Comparison of ENCODE assay signal across 14 cellular contexts in genomic region chr11:17572791-17573460, GRCh38. TPM values are rescaled to one million over a fixed set of nuclear protein-coding genes. Genes with fewer than 3 reads are reported as not detected.
"Had no signal": no experiment of that assay in that cellular context is flagged by ENCODE, and none has a peak within 500 bp of the region (broad histone marks: within the 10 kb centered on the region; RNA-seq: fewer than 3 reads in every experiment).

No MANE protein-coding gene starts in this region.

- H3K4me3 Mint-ChIP-seq: activated B cell treated with CpG ODN at 0.5 μM for 24 hours; activated CD4-positive, alpha-beta T cell treated with anti-CD3 and anti-CD28 coated beads, Interleukin-2, amount 10 ng/mL, durations not matched to agents 7 days and 5 days; activated T-cell treated with anti-CD3 and anti-CD28 coated beads, Interleukin-2, amount 50 U/mL, for 24 hours; immature natural killer cell; neural crest cell; T-helper 17 cell had no signal

- ATAC-seq: activated naive CD4-positive, alpha-beta T cell treated with anti-CD3 and anti-CD28 coated beads, Interleukin-2, amount 50 U/mL, for 72 hours; T-helper 17 cell had no signal

- H3K27ac ChIP-seq: brain microvascular endothelial cell, skin epidermis, tibial artery had no signal

- H3K4me3 ChIP-seq: skin epidermis, tibial artery had no signal

- H3K27me3 ChIP-seq: brain microvascular endothelial cell had no signal

- H3K9me3 ChIP-seq: tibial artery had no signal

- H3K4me1 Mint-ChIP-seq: neural crest cell had no signal

- H3K36me3 ChIP-seq: brain microvascular endothelial cell, tibial artery had no signal

- H3K9me3 Mint-ChIP-seq: activated B cell treated with CpG ODN at 0.5 μM for 24 hours; activated CD4-positive, alpha-beta T cell treated with anti-CD3 and anti-CD28 coated beads, Interleukin-2, amount 10 ng/mL, durations not matched to agents 7 days and 5 days; activated naive CD4-positive, alpha-beta T cell treated with anti-CD3 and anti-CD28 coated beads, Interleukin-2, amount 50 U/mL, for 72 hours; activated T-cell treated with anti-CD3 and anti-CD28 coated beads, Interleukin-2, amount 50 U/mL, for 24 hours; immature natural killer cell; neural crest cell had no signal

- DNase-seq: activated CD4-positive, alpha-beta T cell treated with anti-CD3 and anti-CD28 coated beads, Interleukin-2, amount 10 ng/mL, durations not matched to agents 7 days and 5 days; activated effector memory CD4-positive, alpha-beta T cell treated with Interleukin-2 at 50 U/mL for 16 hours; brain microvascular endothelial cell; dermis blood vessel endothelial cell; immature natural killer cell; mammary epithelial cell; T-helper 17 cell; tibial artery had no signal

- H3K4me1 ChIP-seq: tibial artery had no signal

- H3K27ac Mint-ChIP-seq: activated B cell treated with CpG ODN at 0.5 μM for 24 hours; activated CD4-positive, alpha-beta T cell treated with anti-CD3 and anti-CD28 coated beads, Interleukin-2, amount 10 ng/mL, durations not matched to agents 7 days and 5 days; activated T-cell treated with anti-CD3 and anti-CD28 coated beads, Interleukin-2, amount 50 U/mL, for 24 hours; immature natural killer cell; T-helper 17 cell had no signal

RNA-seq across cellular contexts. Expression of gene OTOG, which starts 25.9 kb away (rescaled TPM):
- total RNA-seq: activated B cell treated with CpG ODN at 0.5 μM for 24 hours; activated CD4-positive, alpha-beta T cell treated with anti-CD3 and anti-CD28 coated beads, Interleukin-2, amount 10 ng/mL, durations not matched to agents 7 days and 5 days; activated naive CD4-positive, alpha-beta T cell treated with anti-CD3 and anti-CD28 coated beads, Interleukin-2, amount 50 U/mL, for 72 hours; dermis blood vessel endothelial cell; mammary epithelial cell; neural crest cell; T-helper 17 cell had no signal
- polyA plus RNA-seq: esophagus, immature natural killer cell, mammary epithelial cell had no signal

RNA-seq across cellular contexts. Expression of gene USH1C, which starts 28.7 kb away (rescaled TPM):
- total RNA-seq: activated B cell treated with CpG ODN at 0.5 μM for 24 hours; activated CD4-positive, alpha-beta T cell treated with anti-CD3 and anti-CD28 coated beads, Interleukin-2, amount 10 ng/mL, durations not matched to agents 7 days and 5 days; activated naive CD4-positive, alpha-beta T cell treated with anti-CD3 and anti-CD28 coated beads, Interleukin-2, amount 50 U/mL, for 72 hours; dermis blood vessel endothelial cell; mammary epithelial cell; neural crest cell; T-helper 17 cell had no signal
- polyA plus RNA-seq: immature natural killer cell, mammary epithelial cell had no signal
